Comparison of ENCODE assay signal across 22 cellular contexts in genomic region chr22:20055654-20056053, GRCh38.
"Had no signal": no experiment of that assay in that cellular context is flagged by ENCODE, and none has a peak within 500 bp of the region (broad histone marks: within the 10 kb centered on the region; RNA-seq: fewer than 3 reads in every experiment).

No MANE protein-coding gene starts in this region.

- H3K4me3 Mint-ChIP-seq: IgD-negative memory B cell had no signal

- H3K27ac Mint-ChIP-seq: IgD-negative memory B cell had no signal

- H3K4me3 ChIP-seq: SJSA1, SK-N-MC had no signal

- ATAC-seq: HepG2, Panc1, PC-3 had no signal

- H3K27me3 Mint-ChIP-seq: IgD-negative memory B cell had no signal

- H3K4me1 Mint-ChIP-seq: IgD-negative memory B cell had no signal

- H3K27ac ChIP-seq: SJSA1, SK-N-MC had no signal

- H3K9me3 ChIP-seq: SJSA1 had no signal

- DNase-seq: KBM-7; MM.1S; NCI-H1092 treated with DMSO at 0.1 percent for 48 hours; NCI-H1436 treated with DMSO at 0.1 percent for 48 hours; NCI-H187; NCI-H2029; NCI-H2081 treated with DMSO at 0.1 percent for 48 hours; NCI-H2171; NCI-H226; NCI-H446; NCI-H510A; NCI-H524 treated with DMSO at 0.1 percent for 48 hours; NCI-H82; NK-92 treated with Interleukin-12 subunit alpha and Interleukin-12 subunit beta, amount 100 ng/mL, for 24 hours; PC-3; Right ventricle myocardium superior; SIG-M5 had no signal

- H3K4me1 ChIP-seq: SJSA1 had no signal

- H3K27me3 ChIP-seq: SJSA1 had no signal

- FAIRE-seq: HepG2 had no signal

- H3K9me3 Mint-ChIP-seq: IgD-negative memory B cell had no signal
